ENCODE assay signal across 8 cellular contexts in genomic region chr5:142770650-142771609, GRCh38. TPM values are rescaled to one million over a fixed set of nuclear protein-coding genes. Genes with fewer than 3 reads are reported as not detected.
DNase-seq lines count a peak whose midpoint lies in the region; ATAC-seq, FAIRE-seq and TF ChIP-seq lines count a peak whose summit lies in the region.

No MANE protein-coding gene starts in this region.

- peak; percentile 23 for ATAC-seq in WTC11

- DNase-seq in GM10248 (ENCODE audit: extremely low spot score) (peak; percentile 40), HCEC 1CT (peak; percentile 17), MG63 (peak; percentile 56), WTC11 (ENCODE audit: low spot score) (peak; percentile 75), cardiac fibroblast (ENCODE audit: low read depth in 2 of 2) (peak; percentile 39 to 43), kidney (peak; percentile 87), GF-D8 (lab: John Stamatoyannopoulos, UW) (no peak)
- peak; percentile 51 for DNase-seq in stimulated activated CD4-positive, alpha-beta T cell treated with anti-CD3 and anti-CD28 coated beads, Interleukin-12 subunit alpha, Interleukin-12 subunit beta, amount 100 ng/mL, for 4 hours

- peak overlapping the region; percentile 85 to 86 for H3K27ac ChIP-seq in kidney (ENCODE audit: low read depth in 2 of 2, low read length in 2 of 2)

- POLR2A ChIA-PET in GM10248 (lab: Yijun Ruan, JAX) = no interaction called here
- POLR2A ChIA-PET in WTC11 (lab: Charles Lee) = interaction anchor here (0.6 to 2.3 kb wide), 8 partner anchors 8 to 117 kb away, joined by 3 to 9 read pairs (median 4); no protein-coding TSS in a partner anchor

- H3K27me3 ChIP-seq in MG63 = peaks cover 6% of the 10 kb centered on the region; the same call in 1 of the 2 replicates

- FAIRE-seq in kidney (lab: Jason Lieb, UNC) = no peak

- intact Hi-C loops in kidney (cut with DNase I) = loop anchor here (10.0 kb wide), 1 partner anchor 94 kb away; no protein-coding TSS in a partner anchor

- H3K4me1 Mint-ChIP-seq in WTC11 = peaks cover 36% of the 10 kb centered on the region

- H3K27ac Mint-ChIP-seq in WTC11 = peak overlapping the region; percentile 90

- H3K4me1 ChIP-seq in kidney (ENCODE audit: control insufficient read depth in 1 of 2, insufficient read depth in 1 of 2, low read depth in 1 of 2, low read length in 2 of 2) = peaks cover 6% of the 10 kb centered on the region in 2 donors

- TF ChIP-seq CTCF in GM10248 (IDR thresholded peaks at IDR 0.05; ENCODE audit: control extremely low read depth, extremely low read depth, low read depth, missing control alignments) (no peak), WTC11 (IDR thresholded peaks at IDR 0.05) (no peak), cardiac fibroblast (IDR thresholded peaks at IDR 0.05; ENCODE audit: low read depth, low read length) (no peak), kidney (IDR thresholded peaks at IDR 0.05; ENCODE audit: borderline replicate concordance, extremely low read depth, insufficient read depth) (peak; percentile 12)

- no peaks in the 10 kb centered on the region for H3K9me3 Mint-ChIP-seq in WTC11

- H3K36me3 ChIP-seq in MG63 = no peaks in the 10 kb centered on the region
- H3K36me3 ChIP-seq in kidney (ENCODE audit: control insufficient read depth in 1 of 2, insufficient read depth in 2 of 2, low read length in 2 of 2) = no peaks in the 10 kb centered on the region

- peak overlapping the region; percentile 92 for H3K4me3 Mint-ChIP-seq in WTC11

- peak overlapping the region; percentile 35 to 74 for H3K9ac ChIP-seq in kidney (ENCODE audit: low read length in 2 of 2)

- CTCF ChIA-PET in GM10248 (lab: Yijun Ruan, JAX) (interaction anchor here (0.9 to 5.4 kb wide), 8 partner anchors 9 to 57 kb away, joined by 3 to 30 read pairs (median 4); no protein-coding TSS in a partner anchor), WTC11 (lab: Charles Lee) (interaction anchor here (0.8 to 4.3 kb wide), 22 partner anchors 8 to 144 kb away, joined by 3 to 46 read pairs (median 7); no protein-coding TSS in a partner anchor)

- H3K27me3 Mint-ChIP-seq in WTC11 (ENCODE audit: low read depth) = peaks cover 12% of the 10 kb centered on the region; the same call in 1 of the 2 replicates

- H3K9me3 ChIP-seq in MG63 (no peaks in the 10 kb centered on the region), kidney (ENCODE audit: control insufficient read depth in 1 of 2, low read length in 2 of 2) (no peaks in the 10 kb centered on the region)

- H3K4me3 ChIP-seq in MG63 = peak overlapping the region; percentile 68
- H3K4me3 ChIP-seq in cardiac fibroblast (replicated peaks in 1 of 2; ENCODE audit: low read depth in 2 of 2, low read length in 2 of 2) = peak overlapping the region; percentile 94 to 95
- H3K4me3 ChIP-seq in kidney (ENCODE audit: low read length in 2 of 2) = peak overlapping the region; percentile 91 to 92

- no peaks in the 10 kb centered on the region for H3K36me3 Mint-ChIP-seq in WTC11

TF ChIP-seq in WTC11, 78 proteins besides CTCF, POLR2A, EP300 and RAD21 (continues in another document):
- TF ChIP-seq HMGXB4 (CRISPR knock-in tag; IDR thresholded peaks at IDR 0.05) (peak; percentile 67), FOXP1 (CRISPR knock-in tag; IDR thresholded peaks at IDR 0.05; ENCODE audit: borderline replicate concordance) (peak; percentile 61; the same call in 1 of the 2 replicates), USF1 (CRISPR knock-in tag; IDR thresholded peaks at IDR 0.05) (peak; percentile 21; the same call in 1 of the 2 replicates), HMGA2 (CRISPR knock-in tag; IDR thresholded peaks at IDR 0.05) (no peak), ZNF532 (CRISPR knock-in tag; IDR thresholded peaks at IDR 0.05; ENCODE audit: borderline replicate concordance) (no peak), ZNF423 (CRISPR knock-in tag; IDR thresholded peaks at IDR 0.05) (peak; percentile 28; the same call in 1 of the 2 replicates), ZNF232 (CRISPR knock-in tag; IDR thresholded peaks at IDR 0.05) (peak; percentile 65; the same call in 1 of the 2 replicates), ARID4B (CRISPR knock-in tag; IDR thresholded peaks at IDR 0.05; ENCODE audit: borderline replicate concordance) (peak; percentile 22; the same call in 1 of the 2 replicates), CREB1 (CRISPR knock-in tag; IDR thresholded peaks at IDR 0.05) (peak; percentile 64; the same call in 1 of the 2 replicates)

RNA-seq across cellular contexts. Expression of gene ARHGAP26, which starts 0.8 kb away (rescaled TPM):
- total RNA-seq in MG63 (2014; rRNA removed; shearing (Covaris generic); ENCODE audit: low replicate concordance) = 1.3 and 9.5 TPM in 2 replicates
- total RNA-seq in WTC11 (2021) (19.1 to 22.3 TPM (median 21.8 TPM) in 3 replicates), kidney (85.7 TPM)
- 2.5 TPM for polyA plus RNA-seq in kidney (ENCODE audit: insufficient read depth, low read depth, low replicate concordance)
